Comparison of ENCODE assay signal across 24 cellular contexts in genomic region chrX:112857478-112857878, GRCh38. TPM values are rescaled to one million over a fixed set of nuclear protein-coding genes. Genes with fewer than 3 reads are reported as not detected.
DNase-seq lines count a peak whose midpoint lies in the region; ATAC-seq and TF ChIP-seq lines count a peak whose summit lies in the region.
"Had no signal": no experiment of that assay in that cellular context is flagged by ENCODE, and none has a peak within 500 bp of the region (broad histone marks: within the 10 kb centered on the region; RNA-seq: fewer than 3 reads in every experiment).

No MANE protein-coding gene starts in this region.

- no peaks in the 10 kb centered on the region for H3K9me3 Mint-ChIP-seq in activated CD8-positive, alpha-beta T cell treated with anti-CD3 and anti-CD28 coated beads for 36 hours
- no peaks in the 10 kb centered on the region for H3K9me3 Mint-ChIP-seq in activated CD8-positive, alpha-beta T cell treated with anti-CD3 and anti-CD28 coated beads, Interleukin-2, amount 10 ng/mL, durations not matched to agents 7 days and 5 days (ENCODE audit: insufficient read depth)
- H3K9me3 Mint-ChIP-seq in mesothelial cell of epicardium = no peaks in the 10 kb centered on the region
- H3K9me3 Mint-ChIP-seq: activated naive CD4-positive, alpha-beta T cell treated with anti-CD3 and anti-CD28 coated beads, Interleukin-2, amount 10 ng/mL, durations not matched to agents 7 days and 5 days; activated T-cell treated with anti-CD3 and anti-CD28 coated beads, Interleukin-2, amount 50 U/mL, for 4 hours; nephron; WTC11 had no signal

- H3K27me3 Mint-ChIP-seq in activated CD8-positive, alpha-beta T cell treated with anti-CD3 and anti-CD28 coated beads for 36 hours = peaks cover 10% of the 10 kb centered on the region
- H3K27me3 Mint-ChIP-seq in activated CD8-positive, alpha-beta T cell treated with anti-CD3 and anti-CD28 coated beads, Interleukin-2, amount 10 ng/mL, durations not matched to agents 7 days and 5 days (ENCODE audit: low read depth) = peaks cover 9% of the 10 kb centered on the region
- no peaks in the 10 kb centered on the region for H3K27me3 Mint-ChIP-seq in mesothelial cell of epicardium (ENCODE audit: low read depth)
- H3K27me3 Mint-ChIP-seq: activated naive CD4-positive, alpha-beta T cell treated with anti-CD3 and anti-CD28 coated beads, Interleukin-2, amount 10 ng/mL, durations not matched to agents 7 days and 5 days had no signal

- H3K27ac Mint-ChIP-seq in activated CD8-positive, alpha-beta T cell treated with anti-CD3 and anti-CD28 coated beads for 36 hours = no peak overlapping the region
- H3K27ac Mint-ChIP-seq in activated CD8-positive, alpha-beta T cell treated with anti-CD3 and anti-CD28 coated beads, Interleukin-2, amount 10 ng/mL, durations not matched to agents 7 days and 5 days = no peak overlapping the region
- H3K27ac Mint-ChIP-seq in mesothelial cell of epicardium = peak overlapping the region; percentile 14
- H3K27ac Mint-ChIP-seq: activated naive CD4-positive, alpha-beta T cell treated with anti-CD3 and anti-CD28 coated beads, Interleukin-2, amount 10 ng/mL, durations not matched to agents 7 days and 5 days; WTC11 had no signal

- ATAC-seq in activated CD8-positive, alpha-beta T cell treated with anti-CD3 and anti-CD28 coated beads for 36 hours = peak; percentile 55
- ATAC-seq in activated CD8-positive, alpha-beta T cell treated with anti-CD3 and anti-CD28 coated beads, Interleukin-2, amount 10 ng/mL, durations not matched to agents 7 days and 5 days = no peak
- ATAC-seq in GM19468 (IDR thresholded peaks at IDR 0.05; ENCODE audit: extremely low read depth, unreplicated experiment) (peak; percentile 64), HG02798 (IDR thresholded peaks at IDR 0.05; ENCODE audit: poor library complexity, unreplicated experiment) (peak; percentile 94), GM21619 (IDR thresholded peaks at IDR 0.05; ENCODE audit: unreplicated experiment) (no peak)
- ATAC-seq: heart left ventricle, pancreas, Right ventricle myocardium inferior, upper lobe of right lung, WTC11 had no signal

- CTCF ChIA-PET in activated CD8-positive, alpha-beta T cell treated with anti-CD3 and anti-CD28 coated beads for 36 hours (lab: Charles Lee) = interaction anchor here (1.0 kb wide), 1 partner anchor 12 kb away, joined by 3 read pairs; no protein-coding TSS in a partner anchor
- CTCF ChIA-PET in activated CD8-positive, alpha-beta T cell treated with anti-CD3 and anti-CD28 coated beads, Interleukin-2, amount 10 ng/mL, durations not matched to agents 7 days and 5 days (lab: Charles Lee) = no interaction called here

- TF ChIP-seq CTCF in activated CD8-positive, alpha-beta T cell treated with anti-CD3 and anti-CD28 coated beads for 36 hours (IDR thresholded peaks at IDR 0.05) = no peak
- no peak for TF ChIP-seq CTCF in mesothelial cell of epicardium (IDR thresholded peaks at IDR 0.05; ENCODE audit: unreplicated experiment)

- no peak for DNase-seq in activated CD8-positive, alpha-beta T cell treated with anti-CD3 and anti-CD28 coated beads for 36 hours
- DNase-seq in activated CD8-positive, alpha-beta T cell treated with anti-CD3 and anti-CD28 coated beads, Interleukin-2, amount 10 ng/mL, durations not matched to agents 7 days and 5 days = no peak
- DNase-seq in mesothelial cell of epicardium (ENCODE audit: low spot score in 2 of 2, unreplicated experiment in 2 of 2) (no peak), NCI-H226 (no peak)
- DNase-seq in activated CD4-positive, alpha-beta T cell treated with anti-CD3 and anti-CD28 coated beads, Interleukin-2, amount 50 U/mL, for 4 hours = no peak
- DNase-seq: activated naive CD4-positive, alpha-beta T cell treated with anti-CD3 and anti-CD28 coated beads, Interleukin-2, amount 10 ng/mL, durations not matched to agents 7 days and 5 days; activated T-cell treated with anti-CD3 and anti-CD28 coated beads, Interleukin-2, amount 50 U/mL, for 4 hours; aorta; caudate nucleus; dermis blood vessel endothelial cell; DMS79 treated with DMSO at 0.1 percent for 48 hours; heart left ventricle; KG1; left ventricle myocardium inferior; NCI-H1694; NCI-H748 treated with DMSO at 0.1 percent for 48 hours; pancreas; upper lobe of right lung had no signal

- H3K36me3 Mint-ChIP-seq in activated CD8-positive, alpha-beta T cell treated with anti-CD3 and anti-CD28 coated beads for 36 hours (ENCODE audit: low read depth) = no peaks in the 10 kb centered on the region
- no peaks in the 10 kb centered on the region for H3K36me3 Mint-ChIP-seq in activated CD8-positive, alpha-beta T cell treated with anti-CD3 and anti-CD28 coated beads, Interleukin-2, amount 10 ng/mL, durations not matched to agents 7 days and 5 days (ENCODE audit: low read depth)
- H3K36me3 Mint-ChIP-seq in mesothelial cell of epicardium = no peaks in the 10 kb centered on the region
- H3K36me3 Mint-ChIP-seq: activated naive CD4-positive, alpha-beta T cell treated with anti-CD3 and anti-CD28 coated beads, Interleukin-2, amount 10 ng/mL, durations not matched to agents 7 days and 5 days had no signal

- no peak overlapping the region for H3K4me3 Mint-ChIP-seq in activated CD8-positive, alpha-beta T cell treated with anti-CD3 and anti-CD28 coated beads for 36 hours
- H3K4me3 Mint-ChIP-seq in activated CD8-positive, alpha-beta T cell treated with anti-CD3 and anti-CD28 coated beads, Interleukin-2, amount 10 ng/mL, durations not matched to agents 7 days and 5 days = no peak overlapping the region
- H3K4me3 Mint-ChIP-seq in mesothelial cell of epicardium = no peak overlapping the region
- H3K4me3 Mint-ChIP-seq: activated naive CD4-positive, alpha-beta T cell treated with anti-CD3 and anti-CD28 coated beads, Interleukin-2, amount 10 ng/mL, durations not matched to agents 7 days and 5 days; activated T-cell treated with anti-CD3 and anti-CD28 coated beads, Interleukin-2, amount 50 U/mL, for 4 hours; nephron; WTC11 had no signal

- POLR2A ChIA-PET in activated CD8-positive, alpha-beta T cell treated with anti-CD3 and anti-CD28 coated beads for 36 hours (lab: Charles Lee) = no interaction called here
- POLR2A ChIA-PET in activated CD8-positive, alpha-beta T cell treated with anti-CD3 and anti-CD28 coated beads, Interleukin-2, amount 10 ng/mL, durations not matched to agents 7 days and 5 days (lab: Charles Lee) = no interaction called here

- peaks cover 4% of the 10 kb centered on the region for H3K4me1 Mint-ChIP-seq in activated CD8-positive, alpha-beta T cell treated with anti-CD3 and anti-CD28 coated beads for 36 hours (ENCODE audit: low read depth)
- peaks cover 9% of the 10 kb centered on the region for H3K4me1 Mint-ChIP-seq in activated CD8-positive, alpha-beta T cell treated with anti-CD3 and anti-CD28 coated beads, Interleukin-2, amount 10 ng/mL, durations not matched to agents 7 days and 5 days (ENCODE audit: low read depth)
- peaks cover 46% of the 10 kb centered on the region for H3K4me1 Mint-ChIP-seq in mesothelial cell of epicardium

- intact Hi-C loops in activated CD8-positive, alpha-beta T cell treated with anti-CD3 and anti-CD28 coated beads for 36 hours (cut with micrococcal nuclease) = no loop called here

RNA-seq across cellular contexts. Expression of gene AMOT, which starts 16.8 kb away (rescaled TPM):
- 1 to 10 TPM; 1.1 to 1.8 TPM for total RNA-seq in activated CD8-positive, alpha-beta T cell treated with anti-CD3 and anti-CD28 coated beads for 36 hours
- total RNA-seq in activated CD8-positive, alpha-beta T cell treated with anti-CD3 and anti-CD28 coated beads, Interleukin-2, amount 10 ng/mL, durations not matched to agents 7 days and 5 days = under 1 TPM; 0.31 to 0.40 TPM
- 343 to 361 TPM (median 359 TPM) in 3 replicates for total RNA-seq in mesothelial cell of epicardium

Comparison
In these comparisons a context has a peak if more than half of its experiments do, and no peak if none do; other contexts are left out.
1. ATAC-seq: peak in activated CD8-positive, alpha-beta T cell treated with anti-CD3 and anti-CD28 coated beads for 36 hours (single experiment), GM19468 (single experiment) and HG02798 (single experiment); none in activated CD8-positive, alpha-beta T cell treated with anti-CD3 and anti-CD28 coated beads, Interleukin-2, amount 10 ng/mL, durations not matched to agents 7 days and 5 days (single experiment) and GM21619 (single experiment).
2. RNA of gene AMOT, which starts 16.8 kb away (total RNA-seq): 343 to 361 TPM in mesothelial cell of epicardium; 1.1 to 1.8 TPM in activated CD8-positive, alpha-beta T cell treated with anti-CD3 and anti-CD28 coated beads for 36 hours and 0.31 to 0.40 TPM in activated CD8-positive, alpha-beta T cell treated with anti-CD3 and anti-CD28 coated beads, Interleukin-2, amount 10 ng/mL, durations not matched to agents 7 days and 5 days; every median in the first group is over 100 times any median in the second.